Comparison of ENCODE assay signal across 8 cellular contexts in genomic region chr12:122726056-122726558, GRCh38. TPM values are rescaled to one million over a fixed set of nuclear protein-coding genes. Genes with fewer than 3 reads are reported as not detected.
A peak's percentile ranks its signal among the peaks of the same experiment; 100 is the strongest.
DNase-seq lines count a peak whose midpoint lies in the region; ATAC-seq, FAIRE-seq and TF ChIP-seq lines count a peak whose summit lies in the region.

No MANE protein-coding gene starts in this region.

- 61 to 69% (median 64%) methylated on average over 5 of the region's 5 CpGs for WGBS in psoas muscle, 3 donors
- WGBS in testis, 2 donors = 76 to 84% methylated on average over 5 of the region's 5 CpGs

- FAIRE-seq in urothelium cell line (lab: Jason Lieb, UNC) = no peak

- H3K27me3 ChIP-seq in SJSA1 (replicated peaks) = no peaks in the 10 kb centered on the region
- peaks cover 0 to 6% (median 0%) of the 10 kb centered on the region in 3 donors for H3K27me3 ChIP-seq in psoas muscle (ENCODE audit: insufficient read depth in 3 of 3, low read length in 2 of 3)
- H3K27me3 ChIP-seq in testis = no peaks in the 10 kb centered on the region

- intact Hi-C loops in psoas muscle (cut with DNase I) = no loop called here
- intact Hi-C loops in testis (cut with DNase I; ENCODE audit: low total_unique reads) = no loop called here

- H3K9me3 ChIP-seq in SJSA1 (replicated peaks) = no peaks in the 10 kb centered on the region
- no peaks in the 10 kb centered on the region for H3K9me3 ChIP-seq in psoas muscle
- H3K9me3 ChIP-seq in testis = no peaks in the 10 kb centered on the region

- H3K4me1 ChIP-seq in SJSA1 (replicated peaks) (peaks cover 14% of the 10 kb centered on the region), psoas muscle (no peaks in the 10 kb centered on the region), testis (peaks cover 7% of the 10 kb centered on the region)

- no peak for TF ChIP-seq POLR2A in testis (IDR thresholded peaks at IDR 0.05)

- H3K4me3 ChIP-seq in SJSA1 = no peak overlapping the region
- no peak overlapping the region for H3K4me3 ChIP-seq in epithelial cell of proximal tubule (ENCODE audit: low read depth, low read length)
- H3K4me3 ChIP-seq in psoas muscle = no peak overlapping the region
- H3K4me3 ChIP-seq in testis = no peak overlapping the region

- no peak for TF ChIP-seq CTCF in epithelial cell of proximal tubule (conservative IDR thresholded peaks at IDR 0.05; ENCODE audit: low read depth, low read length)
- TF ChIP-seq CTCF in psoas muscle (IDR thresholded peaks at IDR 0.05) = no peak
- no peak for TF ChIP-seq CTCF in testis (IDR thresholded peaks at IDR 0.05)

- DNase-seq in stimulated activated CD8-positive, alpha-beta memory T cell treated with anti-CD3 and anti-CD28 coated beads, Interleukin-15, amount 100 ng/mL, for 1 hour (ENCODE audit: low read depth) = peak; percentile 10
- no peak for DNase-seq in stimulated activated CD8-positive, alpha-beta memory T cell treated with anti-CD3 and anti-CD28 coated beads, Interleukin-4, amount 100 ng/mL, for 48 hours
- DNase-seq in SJSA1 (ENCODE audit: low read depth in 1 of 2, low spot score in 2 of 2) (peak in 1 of 2 experiments; percentile 26), epithelial cell of proximal tubule (ENCODE audit: low read depth) (peak; percentile 48), urothelium cell line (ENCODE audit: low spot score) (peak; percentile 75), psoas muscle (no peak), testis (no peak)

- H3K36me3 ChIP-seq in SJSA1 = no peaks in the 10 kb centered on the region
- no peaks in the 10 kb centered on the region for H3K36me3 ChIP-seq in psoas muscle (ENCODE audit: insufficient read depth in 1 of 2, low read depth in 1 of 2)
- H3K36me3 ChIP-seq in testis (ENCODE audit: low read depth, missing control alignments) = no peaks in the 10 kb centered on the region

- H3K27ac ChIP-seq in SJSA1 (peak overlapping the region; percentile 19), psoas muscle (no peak overlapping the region), testis (no peak overlapping the region)

- no peak for ATAC-seq in psoas muscle
- ATAC-seq in HG03354 (IDR thresholded peaks at IDR 0.05; ENCODE audit: poor library complexity, severe bottlenecking, unreplicated experiment) = no peak

RNA-seq across cellular contexts. Expression of gene HCAR1, which starts 4.5 kb away (rescaled TPM):
- total RNA-seq in SJSA1 (2014; rRNA removed; shearing (Covaris generic)) = not detected in 2 replicates
- total RNA-seq in epithelial cell of proximal tubule (0.46 and 2.1 TPM in 2 replicates), psoas muscle (under 1 TPM in 3 of 4 donors, not detected in 1; 0.05 to 0.13 (median 0.08) TPM), testis (under 1 TPM; 0.79 to 0.87 TPM)
- polyA plus RNA-seq in psoas muscle (under 1 TPM; 0.01 to 0.05 (median 0.03) TPM), testis (ENCODE audit: insufficient read depth, low read depth, low replicate concordance) (1.0 TPM)

RNA-seq across cellular contexts. Expression of gene HCAR3, which starts 9.5 kb away (rescaled TPM):
- total RNA-seq in SJSA1 (2014; rRNA removed; shearing (Covaris generic)) = not detected in 2 replicates
- total RNA-seq in epithelial cell of proximal tubule = not detected in 2 replicates
- under 1 TPM in 2 of 4 donors, not detected in 2; 0.13 to 0.44 TPM for total RNA-seq in psoas muscle
- polyA plus RNA-seq in psoas muscle = under 1 TPM in 1 of 3 donors, not detected in 2; 0.07 TPM
- under 1 TPM in 1 of 2 donors, not detected in 1; 0.24 TPM for total RNA-seq in testis
- 0.36 TPM for polyA plus RNA-seq in testis (ENCODE audit: insufficient read depth, low read depth, low replicate concordance)

RNA-seq across cellular contexts. Expression of gene HCAR2, which starts 22.9 kb away (rescaled TPM):
- total RNA-seq in SJSA1 (2014; rRNA removed; shearing (Covaris generic)) = not detected in 2 replicates
- total RNA-seq in epithelial cell of proximal tubule = not detected in 2 replicates
- total RNA-seq in psoas muscle = under 1 TPM in 1 of 4 donors, not detected in 3; 0.61 TPM
- under 1 TPM; 0.01 to 0.18 (median 0.13) TPM for polyA plus RNA-seq in psoas muscle
- 1 to 10 TPM in 1 of 2 donors, under 1 TPM in 1; 0.74 to 1.3 TPM for total RNA-seq in testis
- 2.7 TPM for polyA plus RNA-seq in testis (ENCODE audit: insufficient read depth, low read depth, low replicate concordance)

RNA-seq across cellular contexts. Expression of gene DENR, which starts 26.5 kb away (rescaled TPM):
- 57.4 and 62.2 TPM in 2 replicates for total RNA-seq in SJSA1 (2014; rRNA removed; shearing (Covaris generic))
- 49.1 and 51.1 TPM in 2 replicates for total RNA-seq in epithelial cell of proximal tubule
- 10 to 100 TPM; 30.2 to 39.0 (median 33.5) TPM for total RNA-seq in psoas muscle
- 10 to 100 TPM; 24.0 to 52.4 (median 47.4) TPM for polyA plus RNA-seq in psoas muscle
- 10 to 100 TPM; 33.3 to 35.6 TPM for total RNA-seq in testis
- polyA plus RNA-seq in testis (ENCODE audit: insufficient read depth, low read depth, low replicate concordance) = 24.9 TPM

RNA-seq across cellular contexts. Expression of gene CCDC62, which starts 48.3 kb away (rescaled TPM):
- 0.78 and 1.2 TPM in 2 replicates for total RNA-seq in SJSA1 (2014; rRNA removed; shearing (Covaris generic))
- 0.12 and 0.58 TPM in 2 replicates for total RNA-seq in epithelial cell of proximal tubule
- 1 to 10 TPM in 1 of 4 donors, under 1 TPM in 3; 0.81 to 1.3 (median 0.96) TPM for total RNA-seq in psoas muscle
- 1 to 10 TPM in 1 of 3 donors, under 1 TPM in 2; 0.20 to 1.5 (median 0.29) TPM for polyA plus RNA-seq in psoas muscle
- 10 to 100 TPM; 49.4 to 83.3 TPM for total RNA-seq in testis
- polyA plus RNA-seq in testis (ENCODE audit: insufficient read depth, low read depth, low replicate concordance) = 122 TPM

Comparison
In these comparisons a context has a peak if more than half of its experiments do, and no peak if none do; other contexts are left out.
1. DNase-seq: peak in stimulated activated CD8-positive, alpha-beta memory T cell treated with anti-CD3 and anti-CD28 coated beads, Interleukin-15, amount 100 ng/mL, for 1 hour (single experiment), epithelial cell of proximal tubule (single experiment) and urothelium cell line (single experiment); none in stimulated activated CD8-positive, alpha-beta memory T cell treated with anti-CD3 and anti-CD28 coated beads, Interleukin-4, amount 100 ng/mL, for 48 hours (single experiment), psoas muscle (0 of 2) and testis (single experiment).